13 cellular contexts compared by ENCODE assay signal in genomic region chr4:14855719-14856075, GRCh38.
DNase-seq lines count a peak whose midpoint lies in the region; ATAC-seq and TF ChIP-seq lines count a peak whose summit lies in the region.
"Had no signal": no experiment of that assay in that cellular context is flagged by ENCODE, and none has a peak within 500 bp of the region (broad histone marks: within the 10 kb centered on the region; RNA-seq: fewer than 3 reads in every experiment).

No MANE protein-coding gene starts in this region.

- CTCF ChIA-PET in HEK293 (lab: Yijun Ruan, JAX): no interaction called here

- no peaks in the 10 kb centered on the region for H3K79me1 ChIP-seq in mesendoderm (ENCODE audit: low read length)

- DNase-seq in brain microvascular endothelial cell (no peak), GOT3 (lab: John Stamatoyannopoulos, UW) (no peak), mesendoderm (no peak), mesenteric fat pad (ENCODE audit: low spot score) (no peak), putamen (ENCODE audit: low spot score) (no peak)
- DNase-seq: anterior cingulate cortex; CD8-positive, alpha-beta T cell; effector memory CD4-positive, alpha-beta T cell; NCI-H1092 had no signal

- H4K5ac ChIP-seq in mesendoderm (ENCODE audit: low read length): no peak overlapping the region

- no peak overlapping the region for H2AK5ac ChIP-seq in mesendoderm (ENCODE audit: low read length)

- POLR2A ChIA-PET in HEK293 (lab: Yijun Ruan, JAX): no interaction called here

- in situ Hi-C loops in brain microvascular endothelial cell (cut with HindIII; ENCODE audit: low pct_ligation_motif_present, low sequenced_read_pairs): no loop called here

- H3K9me3 ChIP-seq in HEK293 (ENCODE audit: control insufficient read depth, insufficient read depth, low read depth, low read length) (no peaks in the 10 kb centered on the region), skeletal muscle satellite cell (replicated peaks; ENCODE audit: low read length) (no peaks in the 10 kb centered on the region)
- H3K9me3 ChIP-seq: lower lobe of right lung had no signal

- ATAC-seq in GM18498 (IDR thresholded peaks at IDR 0.05; ENCODE audit: unreplicated experiment): peak; percentile 2
- ATAC-seq: CD8-positive, alpha-beta T cell had no signal

- H3K4me3 ChIP-seq in HEK293 (ENCODE audit: low read depth, low read length) (no peak overlapping the region), brain microvascular endothelial cell (ENCODE audit: low read depth, low read length) (no peak overlapping the region), skeletal muscle satellite cell (ENCODE audit: low read length) (no peak overlapping the region), mesendoderm (ENCODE audit: low read length) (no peak overlapping the region)
- H3K4me3 ChIP-seq: lower lobe of right lung had no signal

- H3K27me3 ChIP-seq in brain microvascular endothelial cell (replicated peaks) (no peaks in the 10 kb centered on the region), skeletal muscle satellite cell (ENCODE audit: control insufficient read depth, insufficient read depth, low read length) (no peaks in the 10 kb centered on the region), mesendoderm (ENCODE audit: insufficient read depth, low read length, poor library complexity) (no peaks in the 10 kb centered on the region)

- no peak overlapping the region for H3K23ac ChIP-seq in mesendoderm (ENCODE audit: low read length)

- H3K79me2 ChIP-seq in mesendoderm (ENCODE audit: control insufficient read depth, insufficient read depth, low read length): no peaks in the 10 kb centered on the region

- H3K36me3 ChIP-seq in HEK293 (ENCODE audit: control insufficient read depth in 2 of 2, insufficient read depth in 1 of 2, low read length in 2 of 2) (no peaks in the 10 kb centered on the region), brain microvascular endothelial cell (replicated peaks) (no peaks in the 10 kb centered on the region), skeletal muscle satellite cell (ENCODE audit: insufficient read depth, low read length) (no peaks in the 10 kb centered on the region), mesendoderm (ENCODE audit: control insufficient read depth, insufficient read depth, low read length) (no peaks in the 10 kb centered on the region)
- H3K36me3 ChIP-seq: lower lobe of right lung had no signal

- H2BK15ac ChIP-seq in mesendoderm (replicated peaks; ENCODE audit: low read depth): no peak overlapping the region

- no peak overlapping the region for H4K8ac ChIP-seq in mesendoderm (ENCODE audit: low read depth, low read length)

- no peak overlapping the region for H3K27ac ChIP-seq in HEK293 (ENCODE audit: extremely low read depth, low read depth, low read length)
- peak overlapping the region; percentile 88 for H3K27ac ChIP-seq in brain microvascular endothelial cell
- no peak overlapping the region for H3K27ac ChIP-seq in mesendoderm (ENCODE audit: low read depth, low read length)
- H3K27ac ChIP-seq: lower lobe of right lung had no signal

- no peak overlapping the region for H3K56ac ChIP-seq in mesendoderm (ENCODE audit: low read length)

- no CpG with 5 or more reads among the region's 4 CpGs for WGBS in mesendoderm (ENCODE audit: extremely low coverage, insufficient coverage, low lambda C conversion rate)

- TF ChIP-seq CTCF in HEK293 (tag by site-specific recombination; IDR thresholded peaks at IDR 0.05) (no peak), brain microvascular endothelial cell (IDR thresholded peaks at IDR 0.05; ENCODE audit: low read depth, low read length, missing control alignments) (no peak)

- H3K4me2 ChIP-seq in skeletal muscle satellite cell (ENCODE audit: low read length) (peak overlapping the region; percentile 30), mesendoderm (ENCODE audit: low read length) (no peak overlapping the region)

- H2BK5ac ChIP-seq in mesendoderm (ENCODE audit: low read length): no peak overlapping the region

- H3K9ac ChIP-seq in skeletal muscle satellite cell (ENCODE audit: low read depth, low read length) (no peak overlapping the region), mesendoderm (ENCODE audit: low read length) (no peak overlapping the region)

- no peak overlapping the region for H3K18ac ChIP-seq in mesendoderm (ENCODE audit: low read length)

- H3K4me1 ChIP-seq in HEK293 (ENCODE audit: control insufficient read depth, insufficient read depth, low read length) (no peaks in the 10 kb centered on the region), skeletal muscle satellite cell (ENCODE audit: control insufficient read depth, insufficient read depth, low read length) (peaks cover 31% of the 10 kb centered on the region), mesendoderm (ENCODE audit: control insufficient read depth, low read depth, low read length) (no peaks in the 10 kb centered on the region)

- no peak overlapping the region for H2BK120ac ChIP-seq in mesendoderm (ENCODE audit: low read depth, low read length)

- no peak overlapping the region for H3K4ac ChIP-seq in mesendoderm (ENCODE audit: low read depth, low read length)

TF ChIP-seq in HEK293, 187 proteins besides CTCF, POLR2A, EP300 and RAD21:
- TF ChIP-seq ZNF146 (tag by site-specific recombination; IDR thresholded peaks at IDR 0.05) (no peak), PRDM2 (tag by site-specific recombination; IDR thresholded peaks at IDR 0.05; ENCODE audit: borderline replicate concordance) (no peak), ZNF623 (tag by site-specific recombination; IDR thresholded peaks at IDR 0.05) (no peak), SETDB1 (IDR thresholded peaks at IDR 0.05; ENCODE audit: insufficient read length, low read length) (peak; percentile 39), ZNF398 (tag by site-specific recombination; IDR thresholded peaks at IDR 0.05) (no peak), ZBTB7A (tag by site-specific recombination; IDR thresholded peaks at IDR 0.05; ENCODE audit: low read depth) (no peak), EGR2 (tag by site-specific recombination; IDR thresholded peaks at IDR 0.05; ENCODE audit: low read depth) (no peak), ZNF391 (tag by site-specific recombination; IDR thresholded peaks at IDR 0.05; ENCODE audit: borderline replicate concordance, low read depth) (no peak)
